22 cellular contexts compared by ENCODE assay signal in genomic region chr18:58769321-58769720, GRCh38.
"Had no signal": no experiment of that assay in that cellular context is flagged by ENCODE, and none has a peak within 500 bp of the region (broad histone marks: within the 10 kb centered on the region; RNA-seq: fewer than 3 reads in every experiment).

No MANE protein-coding gene starts in this region.

- H3K4me3 Mint-ChIP-seq: activated CD4-positive, alpha-beta memory T cell treated with anti-CD3 and anti-CD28 coated beads for 36 hours; activated T-helper 1 cell treated with anti-CD3 and anti-CD28 coated beads, Interleukin-12 subunit alpha, Interleukin-12 subunit beta, Interleukin-2, Interleukin-4 antibody, amounts not matched to agents 30 ng/mL and 10 ng/mL and 1 ng/mL, durations not matched to agents 14 hours and 24 hours and 36 hours had no signal

- H3K4me3 ChIP-seq: hepatocyte had no signal

- H3K9me3 Mint-ChIP-seq: activated CD4-positive, alpha-beta memory T cell treated with anti-CD3 and anti-CD28 coated beads for 36 hours; activated T-helper 1 cell treated with anti-CD3 and anti-CD28 coated beads, Interleukin-12 subunit alpha, Interleukin-12 subunit beta, Interleukin-2, Interleukin-4 antibody, amounts not matched to agents 30 ng/mL and 10 ng/mL and 1 ng/mL, durations not matched to agents 14 hours and 24 hours and 36 hours; central memory CD8-positive, alpha-beta T cell; immature natural killer cell had no signal

- DNase-seq: activated CD4-positive, alpha-beta memory T cell treated with anti-CD3 and anti-CD28 coated beads for 36 hours; activated CD4-positive, alpha-beta T cell treated with anti-CD3 and anti-CD28 coated beads for 4 hours; activated CD4-positive, CD25-positive, alpha-beta regulatory T cell; adrenal gland; colonic mucosa; erythroblast; foreskin melanocyte; glutamatergic neuron; immature natural killer cell; kidney glomerular epithelial cell; naive thymus-derived CD4-positive, alpha-beta T cell; retina; stimulated activated CD4-positive, alpha-beta T cell treated with anti-CD3 and anti-CD28 coated beads, Interleukin-4, amount 100 ng/mL, for 1 hour; stimulated activated naive CD4-positive, alpha-beta T cell had no signal

- H3K9me3 ChIP-seq: adrenal gland, ascending aorta, colonic mucosa, left lung, thoracic aorta had no signal

- H3K27ac Mint-ChIP-seq: activated CD4-positive, alpha-beta memory T cell treated with anti-CD3 and anti-CD28 coated beads for 36 hours; activated naive CD8-positive, alpha-beta T cell; activated T-helper 1 cell treated with anti-CD3 and anti-CD28 coated beads, Interleukin-12 subunit alpha, Interleukin-12 subunit beta, Interleukin-2, Interleukin-4 antibody, amounts not matched to agents 30 ng/mL and 10 ng/mL and 1 ng/mL, durations not matched to agents 14 hours and 24 hours and 36 hours; immature natural killer cell; naive thymus-derived CD4-positive, alpha-beta T cell had no signal

- H2AFZ ChIP-seq: hepatocyte had no signal

- H3K79me2 ChIP-seq: hepatocyte had no signal

- H3K36me3 Mint-ChIP-seq: activated CD4-positive, alpha-beta memory T cell treated with anti-CD3 and anti-CD28 coated beads for 36 hours; activated naive CD8-positive, alpha-beta T cell; immature natural killer cell; naive thymus-derived CD4-positive, alpha-beta T cell; neural progenitor cell had no signal

- H3K9ac ChIP-seq: neural progenitor cell had no signal

- H3K27me3 ChIP-seq: adrenal gland, ascending aorta, colonic mucosa, hepatocyte had no signal

- H3K27ac ChIP-seq: adrenal gland, ascending aorta, colonic mucosa, hepatocyte, left lung, neural progenitor cell, thoracic aorta had no signal

- H3K36me3 ChIP-seq: adrenal gland, ascending aorta, colonic mucosa, left lung, neural progenitor cell, thoracic aorta had no signal
